20 cellular contexts compared by ENCODE assay signal in genomic region chr3:50625879-50626182, GRCh38. TPM values are rescaled to one million over a fixed set of nuclear protein-coding genes. Genes with fewer than 3 reads are reported as not detected.
A peak's percentile ranks its signal among the peaks of the same experiment; 100 is the strongest.
DNase-seq lines count a peak whose midpoint lies in the region; ATAC-seq and TF ChIP-seq lines count a peak whose summit lies in the region.
"Had no signal": no experiment of that assay in that cellular context is flagged by ENCODE, and none has a peak within 500 bp of the region (broad histone marks: within the 10 kb centered on the region; RNA-seq: fewer than 3 reads in every experiment).

No MANE protein-coding gene starts in this region.

- no peak overlapping the region for H3K9ac ChIP-seq in BLaER1
- H3K9ac ChIP-seq: KMS-11 had no signal

- H3K27me3 ChIP-seq in BLaER1: no peaks in the 10 kb centered on the region
- no peaks in the 10 kb centered on the region for H3K27me3 ChIP-seq in CD4-positive, alpha-beta T cell (ENCODE audit: control insufficient read depth, insufficient read depth, low read length)
- no peaks in the 10 kb centered on the region for H3K27me3 ChIP-seq in WERI-Rb-1 (ENCODE audit: insufficient read depth, low read depth, severe bottlenecking)
- no peaks in the 10 kb centered on the region for H3K27me3 ChIP-seq in layer of hippocampus (ENCODE audit: control insufficient read depth, insufficient read depth, low read length)
- H3K27me3 ChIP-seq: colonic mucosa had no signal

- no peak overlapping the region for H3K4me3 Mint-ChIP-seq in CD4-positive, alpha-beta T cell

- no peaks in the 10 kb centered on the region for H3K9me3 Mint-ChIP-seq in CD4-positive, alpha-beta T cell

- peak overlapping the region; percentile 67 for H3K4me2 ChIP-seq in BLaER1
- H3K4me2 ChIP-seq: KMS-11 had no signal

- H3K27me3 Mint-ChIP-seq in CD4-positive, alpha-beta T cell: no peaks in the 10 kb centered on the region

- peak overlapping the region; percentile 67 for H3K27ac Mint-ChIP-seq in CD4-positive, alpha-beta T cell

- intact Hi-C loops in CD4-positive, alpha-beta T cell (cut with DNase I, micrococcal nuclease): no loop called here

- ATAC-seq in CD4-positive, alpha-beta T cell (ENCODE audit: poor library complexity): no peak
- no peak for ATAC-seq in HG03045 (IDR thresholded peaks at IDR 0.05; ENCODE audit: unreplicated experiment)

- H3K27ac ChIP-seq in BLaER1: no peak overlapping the region
- no peak overlapping the region for H3K27ac ChIP-seq in CD4-positive, alpha-beta T cell (ENCODE audit: low read depth, low read length)
- peak overlapping the region; percentile 79 for H3K27ac ChIP-seq in WERI-Rb-1
- peak overlapping the region; percentile 5 for H3K27ac ChIP-seq in layer of hippocampus (ENCODE audit: low read depth, low read length)
- H3K27ac ChIP-seq: colonic mucosa, KMS-11 had no signal

- CTCF ChIA-PET in CD4-positive, alpha-beta T cell (lab: Charles Lee): no interaction called here

- H4K20me1 ChIP-seq in BLaER1: peaks cover 94% of the 10 kb centered on the region

- no peak for TF ChIP-seq CTCF in CD4-positive, alpha-beta T cell (IDR thresholded peaks at IDR 0.05)
- no peak for TF ChIP-seq CTCF in WERI-Rb-1 (IDR thresholded peaks at IDR 0.05; ENCODE audit: low read depth, low read length)

- peaks cover 67% of the 10 kb centered on the region for H3K4me1 ChIP-seq in BLaER1

- peaks cover 50% of the 10 kb centered on the region for H3K36me3 ChIP-seq in BLaER1
- peaks cover 2% of the 10 kb centered on the region; the same call in 1 of the 2 replicates for H3K36me3 ChIP-seq in WERI-Rb-1
- H3K36me3 ChIP-seq: colonic mucosa had no signal

- H3K9me3 ChIP-seq in BLaER1 (no peaks in the 10 kb centered on the region), WERI-Rb-1 (ENCODE audit: severe bottlenecking) (no peaks in the 10 kb centered on the region)
- H3K9me3 ChIP-seq in CD4-positive, alpha-beta T cell (ENCODE audit: control insufficient read depth, low read length): no peaks in the 10 kb centered on the region
- H3K9me3 ChIP-seq: colonic mucosa had no signal

- H3K36me3 Mint-ChIP-seq in CD4-positive, alpha-beta T cell (ENCODE audit: low read depth): peaks cover 8% of the 10 kb centered on the region

- H3K4me3 ChIP-seq in BLaER1 (no peak overlapping the region), WERI-Rb-1 (ENCODE audit: low read depth, low read length) (peak overlapping the region; percentile 7)
- H3K4me3 ChIP-seq: colonic mucosa, lung had no signal

- peaks cover 81% of the 10 kb centered on the region for H3K4me1 Mint-ChIP-seq in CD4-positive, alpha-beta T cell (ENCODE audit: low read depth)

- no peak for DNase-seq in CD4-positive, alpha-beta T cell
- DNase-seq in WERI-Rb-1 (peak; percentile 28), ureter (ENCODE audit: low spot score) (no peak), dermis blood vessel endothelial cell (no peak)
- no peak for DNase-seq in stimulated activated CD4-positive, alpha-beta T cell treated with anti-CD3 and anti-CD28 coated beads, Interleukin-15, amount 100 ng/mL, for 24 hours
- DNase-seq: activated CD4-positive, CD25-positive, alpha-beta regulatory T cell treated with anti-CD3 and anti-CD28 coated beads, Interleukin-2, amount 50 U/mL, for 72 hours; activated naive CD4-positive, alpha-beta T cell treated with anti-CD3 and anti-CD28 coated beads, Interleukin-2, amount 50 U/mL, for 16 hours; Calu3; colonic mucosa; erythroblast; NCI-H1092; NCI-H524; stimulated activated CD4-positive, alpha-beta T cell treated with anti-CD3 and anti-CD28 coated beads, Interleukin-4, amount 100 ng/mL, for 1 hour; T-helper 9 cell had no signal

- POLR2A ChIA-PET in CD4-positive, alpha-beta T cell (lab: Charles Lee): interaction anchor here (1.5 kb wide), 1 partner anchor 9 kb away, joined by 4 read pairs; no protein-coding TSS in a partner anchor

RNA-seq across cellular contexts. Expression of gene MAPKAPK3, which starts 8.9 kb away (rescaled TPM):
- total RNA-seq in CD4-positive, alpha-beta T cell: 10 to 100 TPM; 16.4 to 16.6 TPM
- 34.8 TPM for total RNA-seq in ureter
- 9.2 and 11.9 TPM in 2 replicates for total RNA-seq in dermis blood vessel endothelial cell

RNA-seq across cellular contexts. Expression of gene CISH, which starts 14.3 kb away (rescaled TPM):
- 1 to 10 TPM; 3.5 to 3.7 TPM for total RNA-seq in CD4-positive, alpha-beta T cell
- total RNA-seq in ureter (15.0 TPM), dermis blood vessel endothelial cell (0.37 and 0.51 TPM in 2 replicates)
- total RNA-seq: OCI-LY7 had no signal

RNA-seq across cellular contexts. Expression of gene DOCK3, which starts 48.9 kb away (rescaled TPM):
- 1 to 10 TPM in 1 of 2 experiments, under 1 TPM in 1; 0.93 to 1.1 TPM for total RNA-seq in CD4-positive, alpha-beta T cell
- total RNA-seq in ureter: 6.0 TPM
- total RNA-seq in dermis blood vessel endothelial cell: under 0.01 TPM in 1 of 2 replicates, not detected in the other
- total RNA-seq: OCI-LY7 had no signal

RNA-seq across cellular contexts. Expression of gene HEMK1, which starts 56.5 kb away (rescaled TPM):
- total RNA-seq in CD4-positive, alpha-beta T cell: 10 to 100 TPM; 12.4 to 14.6 TPM
- total RNA-seq in ureter (34.4 TPM), dermis blood vessel endothelial cell (8.1 and 13.3 TPM in 2 replicates)

RNA-seq across cellular contexts. Expression of gene C3orf18, which starts 58.3 kb away (rescaled TPM):
- 1 to 10 TPM; 3.9 to 5.2 TPM for total RNA-seq in CD4-positive, alpha-beta T cell
- total RNA-seq in ureter (8.0 TPM), dermis blood vessel endothelial cell (2.7 and 3.6 TPM in 2 replicates)

Comparison
In these comparisons a context has a peak if more than half of its experiments do, and no peak if none do; other contexts are left out.
1. H3K27ac ChIP-seq: peak in WERI-Rb-1 (single experiment) and layer of hippocampus (single experiment); none in BLaER1 (single experiment) and CD4-positive, alpha-beta T cell (single experiment).